Comparison of ENCODE assay signal across 12 cellular contexts in genomic region chr11:111793863-111794262, GRCh38. TPM values are rescaled to one million over a fixed set of nuclear protein-coding genes. Genes with fewer than 3 reads are reported as not detected.
DNase-seq lines count a peak whose midpoint lies in the region; ATAC-seq, FAIRE-seq and TF ChIP-seq lines count a peak whose summit lies in the region.
"Had no signal": no experiment of that assay in that cellular context is flagged by ENCODE, and none has a peak within 500 bp of the region (broad histone marks: within the 10 kb centered on the region; RNA-seq: fewer than 3 reads in every experiment).

No MANE protein-coding gene starts in this region.

- CTCF ChIA-PET in AG04449 (lab: Yijun Ruan, JAX) (interaction anchor here (1.1 to 3.8 kb wide), 6 partner anchors 10 to 207 kb away, joined by 3 to 27 read pairs (median 10); no protein-coding TSS in a partner anchor), IMR-90 (lab: Yijun Ruan, JAX) (interaction anchor here (0.5 to 0.6 kb wide), 2 partner anchors 48 to 185 kb away, joined by 3 to 4 read pairs; no protein-coding TSS in a partner anchor), K562 (lab: Yijun Ruan, JAX; ENCODE audit: low intra/inter-chr PET ratio) (no interaction called here)
- CTCF ChIA-PET in CD4-positive, alpha-beta memory T cell (lab: Charles Lee; ENCODE audit: partially characterized antibody) = interaction anchor here (0.7 to 2.7 kb wide), 2 partner anchors 17 to 211 kb away, joined by 3 to 9 read pairs; no protein-coding TSS in a partner anchor

- POLR2A ChIA-PET in AG04449 (lab: Yijun Ruan, JAX) (interaction anchor here (0.7 kb wide), 1 partner anchor 16 kb away, joined by 3 read pairs; no protein-coding TSS in a partner anchor), IMR-90 (lab: Charles Lee; ENCODE audit: unreplicated experiment) (interaction anchor here (1.0 kb wide), 1 partner anchor 61 kb away, joined by 9 read pairs; no protein-coding TSS in a partner anchor), K562 (lab: Yijun Ruan, JAX) (interaction anchor here (0.8 to 0.9 kb wide), 2 partner anchors 251 to 337 kb away, joined by 3 to 4 read pairs; no protein-coding TSS in a partner anchor)
- POLR2A ChIA-PET in CD4-positive, alpha-beta memory T cell (lab: Charles Lee; ENCODE audit: partially characterized antibody) = no interaction called here

- H3K9me1 ChIP-seq in IMR-90 (ENCODE audit: insufficient read depth, low read length) (peaks cover 8% of the 10 kb centered on the region; the same call in 1 of the 2 replicates), K562 (ENCODE audit: control insufficient read depth, insufficient read depth, low read length) (no peaks in the 10 kb centered on the region)

- H2AK5ac ChIP-seq in IMR-90 (ENCODE audit: low read depth, low read length) = no peak overlapping the region

- ATAC-seq in IMR-90 (ENCODE audit: low read depth) (peak; percentile 28; the same call in 1 of the 2 replicates), K562 (no peak)

- H3K27ac ChIP-seq in IMR-90 (ENCODE audit: insufficient read depth, low read length) = no peak overlapping the region
- no peak overlapping the region for H3K27ac ChIP-seq in K562 (ENCODE audit: extremely low read depth, low read depth, low read length)
- H3K27ac ChIP-seq in CD4-positive, alpha-beta memory T cell (ENCODE audit: low read depth, low read length) = no peak overlapping the region
- H3K27ac ChIP-seq: cardiac muscle cell, neutrophil had no signal

- no peak overlapping the region for H3K56ac ChIP-seq in IMR-90 (ENCODE audit: extremely low read depth, insufficient read depth, low read length)

- H3K9me3 ChIP-seq in IMR-90 (ENCODE audit: control insufficient read depth, insufficient read depth, low read length) = peaks cover 5% of the 10 kb centered on the region; the same call in 1 of the 2 replicates
- no peaks in the 10 kb centered on the region for H3K9me3 ChIP-seq in K562 (replicated peaks; ENCODE audit: control insufficient read depth, insufficient read depth, low read depth, low read length)
- H3K9me3 ChIP-seq in CD4-positive, alpha-beta memory T cell (ENCODE audit: control insufficient read depth in 1 of 2, low read length in 2 of 2) = no peaks in the 10 kb centered on the region
- H3K9me3 ChIP-seq: neutrophil had no signal

- no peak overlapping the region for H2BK15ac ChIP-seq in IMR-90 (ENCODE audit: low read depth, low read length)

- peaks cover 7% of the 10 kb centered on the region; the same call in 1 of the 2 replicates for H3K4me1 ChIP-seq in IMR-90 (ENCODE audit: control insufficient read depth, insufficient read depth, low read length)
- H3K4me1 ChIP-seq in K562 (replicated peaks in 1 of 2; ENCODE audit: control insufficient read depth in 2 of 2, insufficient read depth in 2 of 2, low read length in 2 of 2) = peaks cover 0 to 7% of the 10 kb centered on the region in 2 experiments; a peak in 2 of 5 replicates
- no peaks in the 10 kb centered on the region for H3K4me1 ChIP-seq in CD4-positive, alpha-beta memory T cell (ENCODE audit: insufficient read depth, low read length)

- H4K91ac ChIP-seq in IMR-90 (ENCODE audit: insufficient read depth, low read depth, low read length) = no peak overlapping the region

- H2AFZ ChIP-seq in IMR-90 (replicated peaks; ENCODE audit: low read length, poor library complexity) (no peak overlapping the region), K562 (ENCODE audit: low read depth, low read length) (no peak overlapping the region)

- no peaks in the 10 kb centered on the region for H3K4me1 Mint-ChIP-seq in CD4-positive, alpha-beta memory T cell

- BruUV-seq in IMR-90 (replicated peaks; lab: Mats Ljungman, UMichigan) (no TSS peak), K562 (replicated peaks; lab: Mats Ljungman, UMichigan) (no TSS peak)

- no peak overlapping the region; a peak in 1 of 4 replicates for H4K8ac ChIP-seq in IMR-90 (ENCODE audit: low read depth in 2 of 2, low read length in 2 of 2)

- no peak overlapping the region; the same call in 1 of the 2 replicates for H3K23ac ChIP-seq in IMR-90 (ENCODE audit: low read depth, low read length)

- H2BK5ac ChIP-seq in IMR-90 (ENCODE audit: low read depth, low read length, poor library complexity, severe bottlenecking) = no peak overlapping the region

- no peaks in the 10 kb centered on the region for H3K79me2 ChIP-seq in K562 (ENCODE audit: control insufficient read depth, insufficient read depth, low read length)

- no peak overlapping the region for H3K18ac ChIP-seq in IMR-90 (ENCODE audit: low read depth, low read length)

- no peak overlapping the region for H3K4ac ChIP-seq in IMR-90 (ENCODE audit: low read depth, low read length)

- TF ChIP-seq CTCF in AG04449 (IDR thresholded peaks at IDR 0.05; ENCODE audit: insufficient read depth, low read length, missing control alignments) (no peak), IMR-90 (conservative IDR thresholded peaks at IDR 0.05; ENCODE audit: low read depth, low read length) (no peak), K562 (IDR thresholded peaks at IDR 0.05 in 2 of 3, conservative IDR thresholded peaks at IDR 0.05 in 1 of 3; ENCODE audit: insufficient read depth in 2 of 3, low read depth in 1 of 3, low read length in 3 of 3) (no peak), kidney epithelial cell (IDR thresholded peaks at IDR 0.05; ENCODE audit: insufficient read depth, low read length, poor library complexity, severe bottlenecking) (no peak)

- FAIRE-seq in K562 (lab: Jason Lieb, UNC) = peak; percentile 32
- FAIRE-seq: GM12891 had no signal

- in situ Hi-C loops in IMR-90 (cut with MboI; ENCODE audit: low sequenced_read_pairs) = no loop called here
- in situ Hi-C loops in K562 (cut with MboI) = loop anchor here (10.0 kb wide), 1 partner anchor 339 kb away; no protein-coding TSS in a partner anchor

- dilution Hi-C loops in IMR-90 (cut with HindIII; ENCODE audit: low sequenced_read_pairs, unreplicated experiment) = no loop called here

- H3K27ac Mint-ChIP-seq in CD4-positive, alpha-beta memory T cell = no peak overlapping the region

- intact Hi-C loops in IMR-90 (cut with micrococcal nuclease) = loop anchor here (5.0 kb wide), 1 partner anchor 48 kb away; no protein-coding TSS in a partner anchor
- intact Hi-C loops in K562 (cut with micrococcal nuclease) = no loop called here
- intact Hi-C loops in CD4-positive, alpha-beta memory T cell (cut with micrococcal nuclease) = no loop called here

- H3K14ac ChIP-seq in IMR-90 (replicated peaks; ENCODE audit: low read depth, low read length) = no peak overlapping the region

- no peak overlapping the region for H3K4me3 ChIP-seq in AG04449 (ENCODE audit: low read depth, low read length)
- H3K4me3 ChIP-seq in IMR-90 (ENCODE audit: insufficient read depth, low read depth, low read length) = no peak overlapping the region
- no peak overlapping the region for H3K4me3 ChIP-seq in K562
- no peak overlapping the region for H3K4me3 ChIP-seq in kidney epithelial cell (ENCODE audit: low read depth, low read length)
- no peak overlapping the region for H3K4me3 ChIP-seq in CD4-positive, alpha-beta memory T cell (ENCODE audit: low read length in 2 of 2)
- H3K4me3 ChIP-seq: cardiac muscle cell had no signal

- WGBS in IMR-90 (ENCODE audit: extremely low coverage in 2 of 2, insufficient read length in 1 of 2), 2 experiments = no CpG with 5 or more reads among the region's 5 CpGs
- WGBS in K562 (ENCODE audit: insufficient coverage, low coverage, missing lambda C conversion rate) = 37% methylated on average over 5 of the region's 5 CpGs

- H2BK120ac ChIP-seq in IMR-90 (ENCODE audit: low read depth, low read length) = no peak overlapping the region

- no peak overlapping the region for H3K4me3 Mint-ChIP-seq in CD4-positive, alpha-beta memory T cell

- H2BK20ac ChIP-seq in IMR-90 (ENCODE audit: low read depth, low read length) = no peak overlapping the region

- no peaks in the 10 kb centered on the region for H4K20me1 ChIP-seq in IMR-90 (ENCODE audit: insufficient read depth, low read length)
- H4K20me1 ChIP-seq in K562 (replicated peaks; ENCODE audit: control insufficient read depth, insufficient read depth, low read length) = no peaks in the 10 kb centered on the region

- DNase-seq in AG04449 (ENCODE audit: low read depth, low spot score) (peak; percentile 57), IMR-90 (peak; percentile 47), K562 (ENCODE audit: extremely low read depth in 1 of 4, low spot score in 3 of 4) (no peak), kidney epithelial cell (ENCODE audit: low read depth) (peak; percentile 48), NCI-H2081 (lab: John Stamatoyannopoulos, UW) (no peak), MV-4-11 (lab: John Stamatoyannopoulos, UW) (no peak)
- DNase-seq in stimulated activated CD8-positive, alpha-beta memory T cell treated with anti-CD3 and anti-CD28 coated beads, Interleukin-4, amount 100 ng/mL, for 48 hours = no peak
- DNase-seq in CD4-positive, alpha-beta memory T cell = no peak
- DNase-seq: NCI-H510A treated with DMSO at 0.1 percent for 48 hours had no signal

- no peaks in the 10 kb centered on the region for H3K27me3 Mint-ChIP-seq in CD4-positive, alpha-beta memory T cell

- no peaks in the 10 kb centered on the region for H3K27me3 ChIP-seq in IMR-90 (ENCODE audit: control insufficient read depth, insufficient read depth, low read length)
- H3K27me3 ChIP-seq in K562 (ENCODE audit: control insufficient read depth in 2 of 2, insufficient read depth in 2 of 2, low read length in 2 of 2) = no peaks in the 10 kb centered on the region
- no peaks in the 10 kb centered on the region for H3K27me3 ChIP-seq in kidney epithelial cell (ENCODE audit: control insufficient read depth, insufficient read depth, low read length)
- H3K27me3 ChIP-seq in CD4-positive, alpha-beta memory T cell (ENCODE audit: insufficient read depth, low read length) = no peaks in the 10 kb centered on the region
- H3K27me3 ChIP-seq: cardiac muscle cell, neutrophil had no signal

- H2AK9ac ChIP-seq in IMR-90 (replicated peaks; ENCODE audit: low read depth, low read length, poor library complexity) = no peak overlapping the region

- H4K5ac ChIP-seq in IMR-90 (ENCODE audit: low read depth, low read length) = no peak overlapping the region

- H3K36me3 Mint-ChIP-seq in CD4-positive, alpha-beta memory T cell = peaks cover 25 to 36% of the 10 kb centered on the region in 2 donors

- H3K9ac ChIP-seq in IMR-90 (ENCODE audit: low read depth, low read length) (no peak overlapping the region), K562 (ENCODE audit: insufficient read depth in 1 of 2, low read depth in 2 of 2, low read length in 2 of 2) (no peak overlapping the region)

- H3K4me2 ChIP-seq in IMR-90 (ENCODE audit: low read depth, low read length) = no peak overlapping the region
- H3K4me2 ChIP-seq in K562 (ENCODE audit: insufficient read depth, low read length) = no peak overlapping the region

- TF ChIP-seq POLR2A in IMR-90 (IDR thresholded peaks at IDR 0.05; ENCODE audit: low read depth, low read length) = no peak
- no peak for TF ChIP-seq POLR2A in K562 (conservative IDR thresholded peaks at IDR 0.05)

- peaks cover 0 to 14% (median 2%) of the 10 kb centered on the region in 8 donors for H3K9me3 Mint-ChIP-seq in CD4-positive, alpha-beta memory T cell

- TF ChIP-seq RAD21 in IMR-90 (IDR thresholded peaks at IDR 0.05; ENCODE audit: low read length) (no peak), K562 (CRISPR knock-in tag; conservative IDR thresholded peaks at IDR 0.05 in 1 of 2, IDR thresholded peaks at IDR 0.05 in 1 of 2) (no peak)

- peaks cover 3 to 6% of the 10 kb centered on the region in 2 experiments for H3K79me1 ChIP-seq in IMR-90 (ENCODE audit: low read depth in 1 of 2, low read length in 2 of 2)

- TF ChIP-seq EP300 in K562 (IDR thresholded peaks at IDR 0.05; ENCODE audit: low read length) = no peak

- H3K36me3 ChIP-seq in IMR-90 (ENCODE audit: control insufficient read depth, insufficient read depth, low read length) = peaks cover 5% of the 10 kb centered on the region
- peaks cover 4% of the 10 kb centered on the region; the same call in 1 of the 3 replicates for H3K36me3 ChIP-seq in K562 (ENCODE audit: control insufficient read depth, insufficient read depth, low read length)
- H3K36me3 ChIP-seq in kidney epithelial cell (ENCODE audit: control insufficient read depth, insufficient read depth, low read length) = no peaks in the 10 kb centered on the region
- H3K36me3 ChIP-seq in CD4-positive, alpha-beta memory T cell (ENCODE audit: insufficient read depth, low read length) = no peaks in the 10 kb centered on the region
- H3K36me3 ChIP-seq: cardiac muscle cell, neutrophil had no signal

RNA-seq across cellular contexts. Expression of gene PPP2R1B, which starts 27.7 kb away (rescaled TPM):
- total RNA-seq in IMR-90 (2012; rRNA removed) = 52.8 and 62.9 TPM in 2 replicates
- 22.4 and 23.0 TPM in 2 replicates for polyA plus RNA-seq in IMR-90 (2012; rRNA removed)
- 7.2 and 16.0 TPM in 2 replicates for polyA plus RNA-seq in IMR-90 (2012; cell fraction: cytosol; rRNA removed)
- polyA plus RNA-seq in IMR-90 (2012; cell fraction: nucleus; rRNA removed; ENCODE audit: low replicate concordance) = 4.4 and 27.4 TPM in 2 replicates
- 46.5 and 64.1 TPM in 2 replicates for total RNA-seq in K562 (2011; cell fraction: chromatin; rRNA removed; ENCODE audit: low replicate concordance)
- 22.1 and 22.3 TPM in 2 replicates for total RNA-seq in K562 (2011; cell fraction: nucleolus; rRNA removed)
- 33.6 and 43.7 TPM in 2 replicates for total RNA-seq in K562 (2011; cell fraction: nucleoplasm; rRNA removed)
- 24.6 and 32.1 TPM in 2 replicates for total RNA-seq in K562 (2014; rRNA removed)
- 39.8 and 46.0 TPM in 2 replicates for total RNA-seq in K562 (2014; rRNA removed; fragmentation: Illumina TruSeq; extraction: Trizol)
- total RNA-seq in K562 (2015; rRNA removed; fragmentation: Illumina TruSeq; extraction: Trizol) = 25.1 and 30.4 TPM in 2 replicates
- total RNA-seq in K562 (2021) = 57.3 and 57.4 TPM in 2 replicates
- polyA plus RNA-seq in K562 (2011; rRNA removed) = 33.4 and 48.4 TPM in 2 replicates
- 23.5 and 28.5 TPM in 2 replicates for polyA plus RNA-seq in K562 (2011; cell fraction: cytosol; rRNA removed)
- 21.3 and 22.6 TPM in 2 replicates for polyA plus RNA-seq in K562 (2011; cell fraction: nucleus; rRNA removed)
- 16.8 and 30.6 TPM in 2 replicates for polyA plus RNA-seq in K562 (2012)
- polyA plus RNA-seq in K562 (2014; fragmentation: Illumina TruSeq; extraction: Trizol) = 36.4 and 39.4 TPM in 2 replicates
- polyA plus RNA-seq in K562 (2014; fragmentation: Nextera tagmentation; extraction: Ambion mirVana) = 10 to 100 TPM; 50.9 to 68.5 TPM
- polyA plus RNA-seq in K562 (2014; rRNA removed) = 24.7 and 31.5 TPM in 2 replicates
- polyA minus RNA-seq in K562 (2011; rRNA and poly(A)+ RNA removed) = 84.3 and 113 TPM in 2 replicates
- polyA minus RNA-seq in K562 (2011; cell fraction: cytosol; rRNA and poly(A)+ RNA removed) = 32.5 and 47.0 TPM in 2 replicates
- polyA minus RNA-seq in K562 (2011; cell fraction: nucleus; rRNA and poly(A)+ RNA removed) = 19.3 and 31.8 TPM in 2 replicates
- total RNA-seq in kidney epithelial cell = 27.9 and 34.5 TPM in 2 replicates
- 10 to 100 TPM; 38.9 to 39.1 TPM for total RNA-seq in CD4-positive, alpha-beta memory T cell
- polyA plus RNA-seq in CD4-positive, alpha-beta memory T cell = 10 to 100 TPM; 18.4 to 27.9 TPM

Comparison
In these comparisons a context has a peak if more than half of its experiments do, and no peak if none do; other contexts are left out.
1. DNase-seq: peak in AG04449 (single experiment), IMR-90 (single experiment) and kidney epithelial cell (single experiment); none in K562 (0 of 4), NCI-H2081 (0 of 2), stimulated activated CD8-positive, alpha-beta memory T cell treated with anti-CD3 and anti-CD28 coated beads, Interleukin-4, amount 100 ng/mL, for 48 hours (single experiment), CD4-positive, alpha-beta memory T cell (0 of 5) and MV-4-11 (single experiment).